Comparison of ENCODE assay signal across 11 cellular contexts in genomic region chr2:54757496-54757895, GRCh38. TPM values are rescaled to one million over a fixed set of nuclear protein-coding genes. Genes with fewer than 3 reads are reported as not detected.
DNase-seq lines count a peak whose midpoint lies in the region; ATAC-seq and TF ChIP-seq lines count a peak whose summit lies in the region.
"Had no signal": no experiment of that assay in that cellular context is flagged by ENCODE, and none has a peak within 500 bp of the region (broad histone marks: within the 10 kb centered on the region; RNA-seq: fewer than 3 reads in every experiment).

No MANE protein-coding gene starts in this region.

- ATAC-seq in HG03139 (IDR thresholded peaks at IDR 0.05; ENCODE audit: unreplicated experiment), result no peak
- ATAC-seq: left colon had no signal

- H3K9me3 Mint-ChIP-seq in activated naive CD4-positive, alpha-beta T cell treated with anti-CD3 and anti-CD28 coated beads, Interleukin-2, amount 10 ng/mL, durations not matched to agents 7 days and 5 days, result no peaks in the 10 kb centered on the region
- H3K9me3 Mint-ChIP-seq: central memory CD8-positive, alpha-beta T cell had no signal

- H3K27ac Mint-ChIP-seq in activated naive CD4-positive, alpha-beta T cell treated with anti-CD3 and anti-CD28 coated beads, Interleukin-2, amount 10 ng/mL, durations not matched to agents 7 days and 5 days, result no peak overlapping the region
- H3K27ac Mint-ChIP-seq: CD14-positive monocyte had no signal

- H3K4me1 Mint-ChIP-seq in activated naive CD4-positive, alpha-beta T cell treated with anti-CD3 and anti-CD28 coated beads, Interleukin-2, amount 10 ng/mL, durations not matched to agents 7 days and 5 days, result no peaks in the 10 kb centered on the region
- H3K4me1 Mint-ChIP-seq: central memory CD8-positive, alpha-beta T cell had no signal

- CTCF ChIA-PET in activated naive CD4-positive, alpha-beta T cell treated with anti-CD3 and anti-CD28 coated beads, Interleukin-2, amount 10 ng/mL, durations not matched to agents 7 days and 5 days (lab: Charles Lee), result no interaction called here

- peak; percentile 20 for DNase-seq in AG10803 (ENCODE audit: low read depth)
- DNase-seq in GM20000 (ENCODE audit: low spot score), result peak; percentile 34
- peak; percentile 2 for DNase-seq in NCI-H226
- DNase-seq in epithelial cell of esophagus (ENCODE audit: low read depth), result peak; percentile 39
- DNase-seq in cerebellum (ENCODE audit: low spot score), result no peak
- no peak for DNase-seq in T-helper 9 cell
- no peak for DNase-seq in activated naive CD4-positive, alpha-beta T cell treated with anti-CD3 and anti-CD28 coated beads, Interleukin-2, amount 10 ng/mL, durations not matched to agents 7 days and 5 days
- DNase-seq: left colon had no signal

- no peak for TF ChIP-seq CTCF in AG10803 (conservative IDR thresholded peaks at IDR 0.05; ENCODE audit: low read length)
- TF ChIP-seq CTCF in GM20000 (IDR thresholded peaks at IDR 0.05; ENCODE audit: extremely low read depth, missing control alignments), result no peak
- no peak for TF ChIP-seq CTCF in epithelial cell of esophagus (IDR thresholded peaks at IDR 0.05; ENCODE audit: insufficient read depth, low read depth, low read length, missing control alignments)

- no peaks in the 10 kb centered on the region for H3K36me3 Mint-ChIP-seq in activated naive CD4-positive, alpha-beta T cell treated with anti-CD3 and anti-CD28 coated beads, Interleukin-2, amount 10 ng/mL, durations not matched to agents 7 days and 5 days
- H3K36me3 Mint-ChIP-seq: CD14-positive monocyte had no signal

- no peak overlapping the region for H3K4me3 ChIP-seq in AG10803 (ENCODE audit: low read length)
- no peak overlapping the region for H3K4me3 ChIP-seq in epithelial cell of esophagus (ENCODE audit: low read length)

- peaks cover 3% of the 10 kb centered on the region for H3K27me3 Mint-ChIP-seq in activated naive CD4-positive, alpha-beta T cell treated with anti-CD3 and anti-CD28 coated beads, Interleukin-2, amount 10 ng/mL, durations not matched to agents 7 days and 5 days

- no peak overlapping the region for H3K4me3 Mint-ChIP-seq in activated naive CD4-positive, alpha-beta T cell treated with anti-CD3 and anti-CD28 coated beads, Interleukin-2, amount 10 ng/mL, durations not matched to agents 7 days and 5 days
- H3K4me3 Mint-ChIP-seq: central memory CD8-positive, alpha-beta T cell had no signal

RNA-seq across cellular contexts. Expression of gene EML6, which starts 34.0 kb away (rescaled TPM):
- total RNA-seq in cerebellum, result 23.0 TPM

Comparison
In these comparisons a context has a peak if more than half of its experiments do, and no peak if none do; other contexts are left out.
1. DNase-seq: peak in AG10803 (single experiment), GM20000 (single experiment), NCI-H226 (single experiment) and epithelial cell of esophagus (single experiment); none in cerebellum (single experiment), T-helper 9 cell (single experiment) and activated naive CD4-positive, alpha-beta T cell treated with anti-CD3 and anti-CD28 coated beads, Interleukin-2, amount 10 ng/mL, durations not matched to agents 7 days and 5 days (single experiment).